21 cellular contexts compared by ENCODE assay signal in the genomic region with DNA sequence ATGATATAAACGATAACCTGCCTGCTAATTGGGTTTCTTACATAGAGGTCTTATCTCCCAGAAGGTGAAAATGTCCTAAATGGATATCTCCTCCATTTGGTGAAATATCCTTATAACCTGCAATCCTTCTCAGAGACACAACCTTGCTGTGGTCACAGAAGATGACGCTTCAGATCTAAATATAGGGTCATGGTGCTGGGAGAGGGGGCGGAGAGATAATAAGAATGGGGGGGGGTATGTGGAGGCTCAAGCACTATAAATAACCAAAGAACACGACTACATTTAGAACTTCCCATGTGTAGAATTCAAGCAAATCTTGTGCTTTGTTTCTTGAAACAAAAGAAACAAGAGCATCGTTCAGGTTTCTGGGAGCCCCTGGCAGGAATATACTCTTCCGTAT.
"Had no signal": no experiment of that assay in that cellular context is flagged by ENCODE, and none has a peak within 500 bp of the region (broad histone marks: within the 10 kb centered on the region; RNA-seq: fewer than 3 reads in every experiment).

No MANE protein-coding gene starts in this region.

- H3K4me3 ChIP-seq: colonic mucosa, lung, ovary, right lobe of liver, spleen, tibial artery had no signal

- ATAC-seq: left lobe of liver; naive thymus-derived CD8-positive, alpha-beta T cell; right lobe of liver; stimulated activated memory B cell treated with anti-CD40 and anti-IgM and Interleukin-4, amounts not matched to agents 10 μg/mL and 1 μg/mL and 100 μg/mL, for 72 hours had no signal

- H3K36me3 ChIP-seq: colonic mucosa, ovary, right lobe of liver, spleen, tibial artery had no signal

- H3K27ac ChIP-seq: colonic mucosa, ovary, right lobe of liver, spleen, tibial artery had no signal

- H3K27me3 ChIP-seq: colonic mucosa, ovary, right lobe of liver, spleen, tibial artery had no signal

- DNase-seq: colonic mucosa; dermis blood vessel endothelial cell; endodermal cell; erythroblast; foreskin melanocyte; head of caudate nucleus; hypothalamus; kidney glomerular epithelial cell; mesenchymal stem cell; midbrain; naive thymus-derived CD8-positive, alpha-beta T cell; ovary; right lobe of liver; spleen; stimulated activated CD4-positive, alpha-beta T cell treated with anti-CD3 and anti-CD28 coated beads, Interleukin-15, amount 100 ng/mL, for 24 hours; stimulated activated CD4-positive, alpha-beta T cell treated with anti-CD3 and anti-CD28 coated beads, Interleukin-1b, Interleukin-23, amount 100 ng/mL, for 48 hours; stimulated activated CD4-positive, alpha-beta T cell treated with anti-CD3 and anti-CD28 coated beads, Interleukin-4, amount 100 ng/mL, for 24 hours; tibial artery had no signal

- H3K9me3 ChIP-seq: colonic mucosa, ovary, right lobe of liver, spleen, tibial artery had no signal

- H3K4me1 ChIP-seq: colonic mucosa, right lobe of liver, spleen, tibial artery had no signal
